ENCODE assay signal across 8 cellular contexts in the genomic region with DNA sequence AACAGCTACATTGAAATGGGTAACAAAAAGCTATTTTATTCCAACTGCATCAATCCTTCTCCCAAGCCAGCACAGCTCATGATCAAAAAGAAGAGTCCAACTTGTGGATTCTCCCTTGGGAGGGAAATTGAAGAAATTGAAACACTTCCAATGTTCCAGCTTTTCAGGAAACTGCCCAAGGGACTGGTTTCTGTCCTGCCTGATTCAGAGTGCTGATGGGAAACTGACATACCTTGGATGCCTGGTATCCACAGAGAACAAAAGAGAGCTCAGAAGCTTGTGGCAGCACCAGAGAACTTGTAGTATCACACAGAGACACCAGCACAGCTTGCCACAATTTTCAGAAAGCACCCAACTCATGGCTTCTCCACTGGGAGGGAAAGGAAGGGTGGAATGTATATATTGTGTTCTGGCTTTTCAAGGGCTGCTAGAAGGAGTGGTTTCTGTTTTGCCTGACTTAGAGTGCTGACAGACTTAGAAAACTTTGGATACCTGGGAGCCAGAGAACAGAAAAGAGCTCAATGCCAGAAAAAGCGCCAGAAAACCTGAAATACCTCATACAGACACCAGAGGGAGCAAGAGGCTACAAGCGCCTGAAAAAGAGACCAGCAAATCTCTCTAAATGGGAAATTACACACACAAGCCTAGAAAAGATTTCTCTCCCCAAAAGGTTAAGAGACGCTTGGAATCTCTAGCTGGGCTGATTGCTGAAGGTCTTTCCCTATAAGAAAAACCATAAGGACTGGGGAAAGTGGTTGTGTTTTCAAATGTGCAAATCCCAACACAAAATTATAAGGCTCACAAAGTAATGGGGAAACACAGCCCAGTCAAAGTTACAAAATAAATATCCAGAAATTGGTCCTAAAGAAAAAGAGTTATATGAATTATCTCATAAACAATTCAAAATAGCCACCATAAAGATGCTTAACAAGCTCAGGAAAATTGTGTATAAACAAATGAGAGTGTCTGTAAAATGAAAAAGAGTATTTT.
A peak's percentile ranks its signal among the peaks of the same experiment; 100 is the strongest.
DNase-seq lines count a peak whose midpoint lies in the region; ATAC-seq and TF ChIP-seq lines count a peak whose summit lies in the region.

No MANE protein-coding gene starts in this region.

- intact Hi-C loops in PC-9 (cut with micrococcal nuclease; ENCODE audit: unreplicated experiment): loop anchor here (1.0 to 10.0 kb wide), 5 partner anchors 83 to 812 kb away; partner anchors contain the start of genes KLHL3 and SPOCK1
- intact Hi-C loops in left lung (cut with DNase I): loop anchor here in 1 of 2 donors (10.0 kb wide), 1 partner anchor 184 kb away; no protein-coding TSS in a partner anchor
- intact Hi-C loops in vagina (cut with DNase I): loop anchor here (5.0 kb wide), 1 partner anchor 177 kb away; the partner anchor contains the start of gene SPOCK1

- H4K20me1 ChIP-seq in PC-9 (ENCODE audit: insufficient read depth): no peaks in the 10 kb centered on the region

- peak; percentile 92 for TF ChIP-seq CTCF in PC-9 (conservative IDR thresholded peaks at IDR 0.05)
- TF ChIP-seq CTCF in choroid plexus epithelial cell (conservative IDR thresholded peaks at IDR 0.05; ENCODE audit: low read depth, low read length): peak; percentile 86
- peak; percentile 66 to 67 for TF ChIP-seq CTCF in left lung (IDR thresholded peaks at IDR 0.05)
- TF ChIP-seq CTCF in vagina (IDR thresholded peaks at IDR 0.05): peak; percentile 44 to 80 (median 68)

- H3K4me1 ChIP-seq in PC-9 (replicated peaks; ENCODE audit: insufficient read depth) (0 out of 2 replicates have a peak, but pooled peaks cover 9% of the 10 kb centered on the region), left lung (no peaks in the 10 kb centered on the region), vagina (no peaks in the 10 kb centered on the region)

- H3K27me3 ChIP-seq in PC-9 (ENCODE audit: insufficient read depth, low read depth) (no peaks in the 10 kb centered on the region), left lung (peaks cover 0 to 44% of the 10 kb centered on the region in 2 donors), vagina (no peaks in the 10 kb centered on the region)

- POLR2A ChIA-PET in PC-9 (lab: Charles Lee; ENCODE audit: unreplicated experiment): no interaction called here

- H3K9me3 ChIP-seq in PC-9 (ENCODE audit: insufficient read depth, low read depth) (no peaks in the 10 kb centered on the region; the same call in 1 of the 2 replicates), left lung (no peaks in the 10 kb centered on the region), vagina (no peaks in the 10 kb centered on the region)

- BruUV-seq in PC-9 (replicated peaks; lab: Mats Ljungman, UMichigan): no TSS peak

- DNase-seq in stimulated activated CD4-positive, alpha-beta T cell treated with anti-CD3 and anti-CD28 coated beads, Interleukin-2, amount 100 ng/mL, for 48 hours: peak; percentile 4 to 9
- no peak for DNase-seq in stimulated activated CD4-positive, alpha-beta T cell treated with anti-CD3 and anti-CD28 coated beads, Interleukin-4, amount 100 ng/mL, for 1 hour
- DNase-seq in PC-9: peak; percentile 39 to 56
- DNase-seq in choroid plexus epithelial cell (ENCODE audit: low read depth): peak; percentile 72
- no peak for DNase-seq in left lung
- DNase-seq in vagina (ENCODE audit: extremely low spot score in 2 of 2): no peak
- no peak for DNase-seq in activated naive CD4-positive, alpha-beta T cell treated with Interleukin-2 at 50 U/mL for 16 hours

- TF ChIP-seq POLR2A in vagina (IDR thresholded peaks at IDR 0.05): no peak

- peak; percentile 59 for TF ChIP-seq RAD21 in Ishikawa (IDR thresholded peaks at IDR 0.05; ENCODE audit: low read depth)

- H3K4me3 ChIP-seq in PC-9: no peak overlapping the region
- no peak overlapping the region for H3K4me3 ChIP-seq in choroid plexus epithelial cell (ENCODE audit: low read depth, low read length)
- no peak overlapping the region for H3K4me3 ChIP-seq in left lung
- no peak overlapping the region for H3K4me3 ChIP-seq in vagina

- peak; percentile 80 for ATAC-seq in left lung

- H3K79me2 ChIP-seq in PC-9 (ENCODE audit: low read depth): no peaks in the 10 kb centered on the region

- H2AFZ ChIP-seq in PC-9: no peak overlapping the region

- H3K27ac ChIP-seq in PC-9 (no peak overlapping the region), left lung (no peak overlapping the region), vagina (no peak overlapping the region)

- H3F3A ChIP-seq in PC-9 (ENCODE audit: insufficient read depth, low read depth): 0 out of 2 replicates have a peak, but pooled peaks cover 4% of the 10 kb centered on the region

- no peaks in the 10 kb centered on the region for H3K9me2 ChIP-seq in PC-9 (ENCODE audit: insufficient read depth)

- H3K36me3 ChIP-seq in PC-9 (ENCODE audit: low read depth) (no peaks in the 10 kb centered on the region), left lung (no peaks in the 10 kb centered on the region), vagina (no peaks in the 10 kb centered on the region)

- H3K4me2 ChIP-seq in PC-9: no peak overlapping the region

- CTCF ChIA-PET in PC-9 (lab: Charles Lee): interaction anchor here (0.6 to 2.1 kb wide), 24 partner anchors 10 to 1760 kb away, joined by 3 to 21 read pairs (median 5); partner anchors contain the start of gene SPOCK1

- no peak for TF ChIP-seq EP300 in Ishikawa (IDR thresholded peaks at IDR 0.05; ENCODE audit: borderline replicate concordance)

TF ChIP-seq in Ishikawa, 13 proteins besides CTCF, POLR2A, EP300 and RAD21:
- TF ChIP-seq TEAD4 (IDR thresholded peaks at IDR 0.05) (no peak), TCF12 (IDR thresholded peaks at IDR 0.05; ENCODE audit: low read depth) (no peak), REST (IDR thresholded peaks at IDR 0.05; ENCODE audit: low read depth) (no peak), TAF1 (IDR thresholded peaks at IDR 0.05; ENCODE audit: low read depth) (no peak), YY1 (IDR thresholded peaks at IDR 0.05; ENCODE audit: low read depth) (no peak), CEBPB (IDR thresholded peaks at IDR 0.05) (no peak), MAX (IDR thresholded peaks at IDR 0.05) (no peak), ZBTB7A (IDR thresholded peaks at IDR 0.05; ENCODE audit: low read depth) (no peak), USF1 (IDR thresholded peaks at IDR 0.05) (no peak), CREB1 (IDR thresholded peaks at IDR 0.05; ENCODE audit: low read depth) (no peak), FOXM1 (IDR thresholded peaks at IDR 0.05; ENCODE audit: borderline replicate concordance, low read depth) (no peak), EGR1 (IDR thresholded peaks at IDR 0.05) (no peak), NFIC (IDR thresholded peaks at IDR 0.05) (no peak)
TF ChIP-seq in Ishikawa: peak in this region for 0.

Comparison
In these comparisons a context has a peak if more than half of its experiments do, and no peak if none do; other contexts are left out.
1. DNase-seq: peak in stimulated activated CD4-positive, alpha-beta T cell treated with anti-CD3 and anti-CD28 coated beads, Interleukin-2, amount 100 ng/mL, for 48 hours (2 of 2), PC-9 (2 of 2) and choroid plexus epithelial cell (single experiment); none in stimulated activated CD4-positive, alpha-beta T cell treated with anti-CD3 and anti-CD28 coated beads, Interleukin-4, amount 100 ng/mL, for 1 hour (single experiment), left lung (0 of 2), vagina (0 of 2) and activated naive CD4-positive, alpha-beta T cell treated with Interleukin-2 at 50 U/mL for 16 hours (single experiment).
2. Peak in every context shown above with its lines, with median percentiles within 50 percentile points of each other: CTCF ChIP-seq.